ENCODE assay signal across 13 cellular contexts in the genomic region with DNA sequence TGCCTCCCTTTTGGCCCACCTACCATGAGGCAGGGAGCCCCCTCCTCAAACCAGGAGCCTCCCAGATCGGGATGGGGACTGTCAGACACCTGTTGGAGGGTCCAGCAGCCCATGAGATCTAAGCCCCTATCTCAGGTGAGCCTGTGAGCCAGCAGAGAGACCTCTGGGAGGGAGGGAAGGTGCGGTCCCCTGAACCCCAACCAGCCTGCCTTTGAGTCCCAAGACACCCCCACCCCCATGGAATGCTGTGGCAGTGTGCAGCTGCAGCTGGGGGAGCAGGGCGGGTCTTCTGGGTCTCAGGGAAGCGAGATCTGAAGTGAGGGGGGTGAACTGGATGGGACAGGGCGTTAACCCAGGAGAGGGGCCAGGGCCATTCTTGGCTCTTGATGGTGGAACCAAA. TPM values are rescaled to one million over a fixed set of nuclear protein-coding genes. Genes with fewer than 3 reads are reported as not detected.
DNase-seq lines count a peak whose midpoint lies in the region; TF ChIP-seq lines count a peak whose summit lies in the region.
"Had no signal": no experiment of that assay in that cellular context is flagged by ENCODE, and none has a peak within 500 bp of the region (broad histone marks: within the 10 kb centered on the region; RNA-seq: fewer than 3 reads in every experiment).

No MANE protein-coding gene starts in this region.

- no peak overlapping the region for H3K27ac Mint-ChIP-seq in activated CD4-positive, alpha-beta T cell treated with anti-CD3 and anti-CD28 coated beads, Interleukin-2, amount 10 ng/mL, durations not matched to agents 7 days and 5 days
- no peak overlapping the region for H3K27ac Mint-ChIP-seq in activated T-helper 1 cell treated with anti-CD3 and anti-CD28 coated beads, Interleukin-12 subunit alpha, Interleukin-12 subunit beta, Interleukin-2, Interleukin-4 antibody, amounts not matched to agents 30 ng/mL and 10 ng/mL and 1 ng/mL, durations not matched to agents 14 hours and 24 hours and 36 hours

- no peak overlapping the region for H2AK5ac ChIP-seq in mesendoderm (ENCODE audit: low read length)

- POLR2A ChIA-PET in activated CD4-positive, alpha-beta T cell treated with anti-CD3 and anti-CD28 coated beads, Interleukin-2, amount 10 ng/mL, durations not matched to agents 7 days and 5 days (lab: Charles Lee) = no interaction called here

- peak overlapping the region; percentile 81 for H3K56ac ChIP-seq in mesendoderm (ENCODE audit: low read length)

- H3K4me1 ChIP-seq in mesendoderm (ENCODE audit: control insufficient read depth, low read depth, low read length) (peaks cover 8% of the 10 kb centered on the region), suprapubic skin (peaks cover 54% of the 10 kb centered on the region)

- WGBS in mesendoderm (ENCODE audit: extremely low coverage, insufficient coverage, low lambda C conversion rate) = no CpG with 5 or more reads among the region's 5 CpGs
- 75% methylated on average over 3 of the region's 5 CpGs for WGBS in suprapubic skin

- H3K9me3 ChIP-seq in suprapubic skin = no peaks in the 10 kb centered on the region
- H3K9me3 ChIP-seq: A549, thyroid gland had no signal

- no peaks in the 10 kb centered on the region for H3K79me2 ChIP-seq in mesendoderm (ENCODE audit: control insufficient read depth, insufficient read depth, low read length)

- no peak overlapping the region for H3K23ac ChIP-seq in mesendoderm (ENCODE audit: low read length)

- no peaks in the 10 kb centered on the region for H3K36me3 ChIP-seq in mesendoderm (ENCODE audit: control insufficient read depth, insufficient read depth, low read length)
- no peaks in the 10 kb centered on the region for H3K36me3 ChIP-seq in suprapubic skin
- H3K36me3 ChIP-seq: thyroid gland had no signal

- H2BK5ac ChIP-seq in mesendoderm (ENCODE audit: low read length) = no peak overlapping the region

- H3K4ac ChIP-seq in mesendoderm (ENCODE audit: low read depth, low read length) = no peak overlapping the region

- peak overlapping the region; percentile 49 for H3K4me3 Mint-ChIP-seq in activated CD4-positive, alpha-beta T cell treated with anti-CD3 and anti-CD28 coated beads, Interleukin-2, amount 10 ng/mL, durations not matched to agents 7 days and 5 days
- peak overlapping the region; percentile 9 for H3K4me3 Mint-ChIP-seq in activated T-helper 1 cell treated with anti-CD3 and anti-CD28 coated beads, Interleukin-12 subunit alpha, Interleukin-12 subunit beta, Interleukin-2, Interleukin-4 antibody, amounts not matched to agents 30 ng/mL and 10 ng/mL and 1 ng/mL, durations not matched to agents 14 hours and 24 hours and 36 hours

- H3K9me3 Mint-ChIP-seq in activated CD4-positive, alpha-beta T cell treated with anti-CD3 and anti-CD28 coated beads, Interleukin-2, amount 10 ng/mL, durations not matched to agents 7 days and 5 days = no peaks in the 10 kb centered on the region
- H3K9me3 Mint-ChIP-seq in activated T-helper 1 cell treated with anti-CD3 and anti-CD28 coated beads, Interleukin-12 subunit alpha, Interleukin-12 subunit beta, Interleukin-2, Interleukin-4 antibody, amounts not matched to agents 30 ng/mL and 10 ng/mL and 1 ng/mL, durations not matched to agents 14 hours and 24 hours and 36 hours = no peaks in the 10 kb centered on the region

- H2BK120ac ChIP-seq in mesendoderm (ENCODE audit: low read depth, low read length) = no peak overlapping the region

- no peak for TF ChIP-seq CTCF in suprapubic skin (IDR thresholded peaks at IDR 0.05)

- H3K4me3 ChIP-seq in mesendoderm (ENCODE audit: low read length) (no peak overlapping the region), suprapubic skin (no peak overlapping the region)

- H3K27me3 Mint-ChIP-seq in activated CD4-positive, alpha-beta T cell treated with anti-CD3 and anti-CD28 coated beads, Interleukin-2, amount 10 ng/mL, durations not matched to agents 7 days and 5 days = peaks cover 27% of the 10 kb centered on the region
- peaks cover 16% of the 10 kb centered on the region for H3K27me3 Mint-ChIP-seq in activated T-helper 1 cell treated with anti-CD3 and anti-CD28 coated beads, Interleukin-12 subunit alpha, Interleukin-12 subunit beta, Interleukin-2, Interleukin-4 antibody, amounts not matched to agents 30 ng/mL and 10 ng/mL and 1 ng/mL, durations not matched to agents 14 hours and 24 hours and 36 hours (ENCODE audit: insufficient read depth)

- no peak overlapping the region for H2BK15ac ChIP-seq in mesendoderm (replicated peaks; ENCODE audit: low read depth)

- H3K79me1 ChIP-seq in mesendoderm (ENCODE audit: low read length) = no peaks in the 10 kb centered on the region

- CTCF ChIA-PET in activated CD4-positive, alpha-beta T cell treated with anti-CD3 and anti-CD28 coated beads, Interleukin-2, amount 10 ng/mL, durations not matched to agents 7 days and 5 days (lab: Charles Lee) = interaction anchor here (0.9 to 11.3 kb wide), 5 partner anchors 11 to 353 kb away, joined by 4 to 230 read pairs (median 7); a partner anchor contains a TSS

- no peak overlapping the region for H3K4me2 ChIP-seq in mesendoderm (ENCODE audit: low read length)

- H3K36me3 Mint-ChIP-seq in activated CD4-positive, alpha-beta T cell treated with anti-CD3 and anti-CD28 coated beads, Interleukin-2, amount 10 ng/mL, durations not matched to agents 7 days and 5 days (ENCODE audit: low read depth) = no peaks in the 10 kb centered on the region
- no peaks in the 10 kb centered on the region for H3K36me3 Mint-ChIP-seq in activated T-helper 1 cell treated with anti-CD3 and anti-CD28 coated beads, Interleukin-12 subunit alpha, Interleukin-12 subunit beta, Interleukin-2, Interleukin-4 antibody, amounts not matched to agents 30 ng/mL and 10 ng/mL and 1 ng/mL, durations not matched to agents 14 hours and 24 hours and 36 hours (ENCODE audit: low read depth)

- no peak overlapping the region for H3K18ac ChIP-seq in mesendoderm (ENCODE audit: low read length)

- H3K27ac ChIP-seq in mesendoderm (ENCODE audit: low read depth, low read length) = no peak overlapping the region
- H3K27ac ChIP-seq in substantia nigra (ENCODE audit: low read depth, low read length, poor library complexity, severe bottlenecking) = peak overlapping the region; percentile 67
- H3K27ac ChIP-seq in suprapubic skin = no peak overlapping the region
- H3K27ac ChIP-seq: HL-60 had no signal

- H4K5ac ChIP-seq in mesendoderm (ENCODE audit: low read length) = no peak overlapping the region

- TF ChIP-seq POLR2A in suprapubic skin (IDR thresholded peaks at IDR 0.05) = no peak

- no peak for DNase-seq in activated CD4-positive, alpha-beta T cell treated with anti-CD3 and anti-CD28 coated beads, Interleukin-2, amount 10 ng/mL, durations not matched to agents 7 days and 5 days
- DNase-seq in activated CD4-positive, alpha-beta T cell treated with anti-CD3 and anti-CD28 coated beads for 4 hours = no peak
- no peak for DNase-seq in activated T-helper 1 cell treated with anti-CD3 and anti-CD28 coated beads, Interleukin-12 subunit alpha, Interleukin-12 subunit beta, Interleukin-2, Interleukin-4 antibody, amounts not matched to agents 30 ng/mL and 10 ng/mL and 1 ng/mL, durations not matched to agents 14 hours and 24 hours and 36 hours (ENCODE audit: low spot score)
- no peak for DNase-seq in mesendoderm
- DNase-seq in substantia nigra (lab: John Stamatoyannopoulos, UW) = no peak
- no peak for DNase-seq in DMS53 (lab: John Stamatoyannopoulos, UW)
- DNase-seq in activated effector memory CD4-positive, alpha-beta T cell treated with Interleukin-2 at 50 U/mL for 16 hours = no peak
- DNase-seq in suprapubic skin (ENCODE audit: low spot score in 2 of 2) = no peak
- DNase-seq: NCI-H2107 had no signal

- intact Hi-C loops in activated T-helper 1 cell treated with anti-CD3 and anti-CD28 coated beads, Interleukin-12 subunit alpha, Interleukin-12 subunit beta, Interleukin-2, Interleukin-4 antibody, amounts not matched to agents 30 ng/mL and 10 ng/mL and 1 ng/mL, durations not matched to agents 14 hours and 24 hours and 36 hours (cut with micrococcal nuclease) = loop anchor here (5.0 kb wide), 2 partner anchors 100 to 205 kb away; no protein-coding TSS in a partner anchor

- no peak for TF ChIP-seq EP300 in suprapubic skin (IDR thresholded peaks at IDR 0.05)

- no peak overlapping the region for H4K8ac ChIP-seq in mesendoderm (ENCODE audit: low read depth, low read length)

- peaks cover 24% of the 10 kb centered on the region for H3K4me1 Mint-ChIP-seq in activated CD4-positive, alpha-beta T cell treated with anti-CD3 and anti-CD28 coated beads, Interleukin-2, amount 10 ng/mL, durations not matched to agents 7 days and 5 days
- peaks cover 7% of the 10 kb centered on the region for H3K4me1 Mint-ChIP-seq in activated T-helper 1 cell treated with anti-CD3 and anti-CD28 coated beads, Interleukin-12 subunit alpha, Interleukin-12 subunit beta, Interleukin-2, Interleukin-4 antibody, amounts not matched to agents 30 ng/mL and 10 ng/mL and 1 ng/mL, durations not matched to agents 14 hours and 24 hours and 36 hours (ENCODE audit: low read depth)

- H3K27me3 ChIP-seq in mesendoderm (ENCODE audit: insufficient read depth, low read length, poor library complexity) = peaks cover 5% of the 10 kb centered on the region
- no peaks in the 10 kb centered on the region for H3K27me3 ChIP-seq in suprapubic skin
- H3K27me3 ChIP-seq: thyroid gland had no signal

- no peak overlapping the region for H3K9ac ChIP-seq in mesendoderm (ENCODE audit: low read length)

RNA-seq across cellular contexts. Expression of a gene that starts 1.4 kb away (rescaled TPM):
- under 1 TPM; 0.29 to 0.40 TPM for total RNA-seq in activated CD4-positive, alpha-beta T cell treated with anti-CD3 and anti-CD28 coated beads, Interleukin-2, amount 10 ng/mL, durations not matched to agents 7 days and 5 days
- total RNA-seq in activated T-helper 1 cell treated with anti-CD3 and anti-CD28 coated beads, Interleukin-12 subunit alpha, Interleukin-12 subunit beta, Interleukin-2, Interleukin-4 antibody, amounts not matched to agents 30 ng/mL and 10 ng/mL and 1 ng/mL, durations not matched to agents 14 hours and 24 hours and 36 hours = 3.1 and 3.9 TPM in 2 replicates
- polyA plus RNA-seq in mesendoderm (2013, experiment 1 of 2) = 4.1 TPM
- polyA plus RNA-seq in mesendoderm (2013, experiment 2 of 2) = 4.4 TPM
- 10 to 100 TPM; 14.3 to 50.9 (median 37.3) TPM for total RNA-seq in suprapubic skin

RNA-seq across cellular contexts. Expression of a gene that starts 42.3 kb away (rescaled TPM):
- under 1 TPM; 0.35 to 0.45 TPM for total RNA-seq in activated CD4-positive, alpha-beta T cell treated with anti-CD3 and anti-CD28 coated beads, Interleukin-2, amount 10 ng/mL, durations not matched to agents 7 days and 5 days
- 25.7 and 28.0 TPM in 2 replicates for total RNA-seq in activated T-helper 1 cell treated with anti-CD3 and anti-CD28 coated beads, Interleukin-12 subunit alpha, Interleukin-12 subunit beta, Interleukin-2, Interleukin-4 antibody, amounts not matched to agents 30 ng/mL and 10 ng/mL and 1 ng/mL, durations not matched to agents 14 hours and 24 hours and 36 hours
- polyA plus RNA-seq in mesendoderm (2013, experiment 1 of 2) = 18.5 TPM
- 18.7 TPM for polyA plus RNA-seq in mesendoderm (2013, experiment 2 of 2)
- total RNA-seq in suprapubic skin = 10 to 100 TPM in 3 of 4 donors, 1 to 10 TPM in 1; 7.0 to 26.4 (median 18.2) TPM
- total RNA-seq: frontal cortex had no signal

Comparison
In these comparisons a context has a peak if more than half of its experiments do, and no peak if none do; other contexts are left out.
1. RNA of a gene that starts 42.3 kb away (total RNA-seq): 25.7 to 28.0 TPM in activated T-helper 1 cell treated with anti-CD3 and anti-CD28 coated beads, Interleukin-12 subunit alpha, Interleukin-12 subunit beta, Interleukin-2, Interleukin-4 antibody, amounts not matched to agents 30 ng/mL and 10 ng/mL and 1 ng/mL, durations not matched to agents 14 hours and 24 hours and 36 hours and 7.0 to 26.4 TPM in suprapubic skin; 0.35 to 0.45 TPM in activated CD4-positive, alpha-beta T cell treated with anti-CD3 and anti-CD28 coated beads, Interleukin-2, amount 10 ng/mL, durations not matched to agents 7 days and 5 days; every median in the first group is over 4 times any median in the second.